Comparison of ENCODE assay signal across 8 cellular contexts in genomic region chr1:17494114-17494729, GRCh38. TPM values are rescaled to one million over a fixed set of nuclear protein-coding genes. Genes with fewer than 3 reads are reported as not detected.
DNase-seq lines count a peak whose midpoint lies in the region; ATAC-seq, FAIRE-seq and TF ChIP-seq lines count a peak whose summit lies in the region.

No MANE protein-coding gene starts in this region.

- H2BK5ac ChIP-seq in trophoblast cell (ENCODE audit: low read depth, low read length, poor library complexity), result no peak overlapping the region

- no CpG with 5 or more reads among the region's 5 CpGs for WGBS in trophoblast cell (ENCODE audit: extremely low coverage, insufficient coverage, insufficient read length)
- 22 to 50% methylated on average over 2 to 4 of the region's 5 CpGs for WGBS in upper lobe of left lung, 2 donors

- no peak for TF ChIP-seq EP300 in upper lobe of left lung (IDR thresholded peaks at IDR 0.05)

- no peak overlapping the region for H3K18ac ChIP-seq in trophoblast cell (ENCODE audit: low read length)

- DNase-seq in D721Med (ENCODE audit: insufficient read length, low spot score) (no peak), HUDEP-2 (lab: John Stamatoyannopoulos, UW; ENCODE audit: unreplicated experiment in 76 of 76) (peak in 66 of 76 experiments; percentile 5 to 78 (median 43)), SJCRH30 (peak; percentile 74 to 85), germinal center (ENCODE audit: low spot score) (peak; percentile 77), trophoblast cell (peak; percentile 66 to 87), upper lobe of left lung (peak; percentile 69 to 78), DMS153 treated with DMSO at 0.1 percent for 48 hours (lab: John Stamatoyannopoulos, UW; ENCODE audit: unreplicated experiment) (no peak)
- DNase-seq in activated effector memory CD4-positive, alpha-beta T cell treated with anti-CD3 and anti-CD28 coated beads, Interleukin-2, amount 50 U/mL, for 16 hours, result peak; percentile 88

- no peak overlapping the region for H2BK12ac ChIP-seq in trophoblast cell (ENCODE audit: low read length)

- no peak for FAIRE-seq in D721Med (lab: Jason Lieb, UNC)

- no peaks in the 10 kb centered on the region for H3K79me1 ChIP-seq in trophoblast cell (ENCODE audit: low read length)

- H3K36me3 ChIP-seq in SJCRH30, result no peaks in the 10 kb centered on the region
- no peaks in the 10 kb centered on the region for H3K36me3 ChIP-seq in trophoblast cell (ENCODE audit: control insufficient read depth in 1 of 2, insufficient read depth in 2 of 2, low read length in 2 of 2)
- H3K36me3 ChIP-seq in upper lobe of left lung, result no peaks in the 10 kb centered on the region

- H3K79me2 ChIP-seq in trophoblast cell (ENCODE audit: control insufficient read depth, insufficient read depth, low read length, poor library complexity), result no peaks in the 10 kb centered on the region

- no peak overlapping the region for H2BK120ac ChIP-seq in trophoblast cell (ENCODE audit: insufficient read depth, low read length, poor library complexity)

- H3K4me1 ChIP-seq in SJCRH30, result no peaks in the 10 kb centered on the region
- no peaks in the 10 kb centered on the region for H3K4me1 ChIP-seq in trophoblast cell (ENCODE audit: control insufficient read depth in 1 of 2, insufficient read depth in 2 of 2, low read length in 2 of 2)
- no peaks in the 10 kb centered on the region for H3K4me1 ChIP-seq in upper lobe of left lung

- H3K9me3 ChIP-seq in SJCRH30 (replicated peaks) (no peaks in the 10 kb centered on the region), trophoblast cell (ENCODE audit: insufficient read depth, low read depth, low read length) (no peaks in the 10 kb centered on the region), upper lobe of left lung (no peaks in the 10 kb centered on the region)

- H4K12ac ChIP-seq in trophoblast cell (ENCODE audit: low read depth, low read length), result no peak overlapping the region

- peak; percentile 82 to 84 for ATAC-seq in upper lobe of left lung (ENCODE audit: low FRiP score in 2 of 2)

- H3K9ac ChIP-seq in trophoblast cell (ENCODE audit: low read length), result no peak overlapping the region

- no peak overlapping the region for H3K4me2 ChIP-seq in trophoblast cell (ENCODE audit: low read length)

- TF ChIP-seq CTCF in D721Med (IDR thresholded peaks at IDR 0.05; ENCODE audit: insufficient read depth, missing control alignments) (peak; percentile 76), upper lobe of left lung (IDR thresholded peaks at IDR 0.05) (peak; percentile 68 to 86 (median 79))

- H3K27ac ChIP-seq in SJCRH30 (no peak overlapping the region), trophoblast cell (ENCODE audit: low read depth, low read length) (no peak overlapping the region), upper lobe of left lung (no peak overlapping the region)

- H3K27me3 ChIP-seq in SJCRH30 (0 out of 2 replicates have a peak, but pooled peaks cover 7% of the 10 kb centered on the region), trophoblast cell (ENCODE audit: insufficient read depth, low read length) (no peaks in the 10 kb centered on the region), upper lobe of left lung (no peaks in the 10 kb centered on the region)

- no peak for TF ChIP-seq POLR2A in upper lobe of left lung (IDR thresholded peaks at IDR 0.05)

- no peak overlapping the region for H2AK5ac ChIP-seq in trophoblast cell (ENCODE audit: low read length)

- no peak overlapping the region for H4K8ac ChIP-seq in trophoblast cell (ENCODE audit: low read depth, low read length)

- H4K91ac ChIP-seq in trophoblast cell (ENCODE audit: low read depth, low read length), result no peak overlapping the region

- no peak overlapping the region for H2AFZ ChIP-seq in trophoblast cell (ENCODE audit: insufficient read depth, low read length, poor library complexity)

- H3K23ac ChIP-seq in trophoblast cell (ENCODE audit: low read length), result no peak overlapping the region

- no peak overlapping the region for H3K4me3 ChIP-seq in SJCRH30
- H3K4me3 ChIP-seq in trophoblast cell (ENCODE audit: low read depth, low read length), result no peak overlapping the region
- H3K4me3 ChIP-seq in upper lobe of left lung, result no peak overlapping the region

- no peak overlapping the region for H3K4ac ChIP-seq in trophoblast cell (ENCODE audit: low read depth, low read length)

- H3K14ac ChIP-seq in trophoblast cell (ENCODE audit: low read length), result no peak overlapping the region

RNA-seq across cellular contexts. Expression of gene ARHGEF10L, which starts 45.3 kb away (rescaled TPM):
- 9.2 and 10.5 TPM in 2 replicates for total RNA-seq in SJCRH30 (2014; rRNA removed; shearing (Covaris generic))
- polyA plus RNA-seq in trophoblast cell (2013), result 9.9 TPM in 2 replicates
- 100 to 1,000 TPM in 1 of 6 donors, 10 to 100 TPM in 5; 17.6 to 172 (median 50.0) TPM for total RNA-seq in upper lobe of left lung

RNA-seq across cellular contexts. Expression of gene RCC2, which starts 54.7 kb away (rescaled TPM):
- 169 and 170 TPM in 2 replicates for total RNA-seq in SJCRH30 (2014; rRNA removed; shearing (Covaris generic))
- 76.2 and 78.2 TPM in 2 replicates for polyA plus RNA-seq in trophoblast cell (2013)
- 10 to 100 TPM; 32.1 to 66.2 (median 47.7) TPM for total RNA-seq in upper lobe of left lung

Comparison
In these comparisons a context has a peak if more than half of its experiments do, and no peak if none do; other contexts are left out.
1. DNase-seq: peak in HUDEP-2 (66 of 76), SJCRH30 (2 of 2), activated effector memory CD4-positive, alpha-beta T cell treated with anti-CD3 and anti-CD28 coated beads, Interleukin-2, amount 50 U/mL, for 16 hours (single experiment), germinal center (single experiment), trophoblast cell (2 of 2) and upper lobe of left lung (2 of 2); none in D721Med (single experiment) and DMS153 treated with DMSO at 0.1 percent for 48 hours (single experiment).